32 cellular contexts compared by ENCODE assay signal in the genomic region with DNA sequence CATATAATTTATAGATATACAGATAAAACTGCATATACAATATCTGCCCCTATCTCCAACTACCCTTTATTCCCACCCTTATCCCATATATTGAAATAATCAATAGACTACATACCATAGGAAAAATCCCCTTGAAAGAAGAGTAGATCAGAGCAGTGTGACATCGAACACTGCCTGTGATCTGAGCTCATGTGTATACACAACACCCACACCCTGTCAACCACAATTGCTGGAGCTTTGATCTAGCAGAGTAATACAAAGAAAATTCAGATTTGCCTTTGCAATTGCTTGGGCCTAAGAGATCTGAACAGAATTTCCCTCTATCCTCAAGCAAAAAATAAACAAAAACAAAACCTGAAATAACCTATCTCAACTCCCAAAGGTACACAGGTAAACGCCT.
"Had no signal": no experiment of that assay in that cellular context is flagged by ENCODE, and none has a peak within 500 bp of the region (broad histone marks: within the 10 kb centered on the region; RNA-seq: fewer than 3 reads in every experiment).

No MANE protein-coding gene starts in this region.

- H3K4me3 ChIP-seq: ascending aorta, body of pancreas, breast epithelium, SJCRH30, SK-N-MC had no signal

- ATAC-seq: activated CD8-positive, alpha-beta memory T cell treated with anti-CD3 and anti-CD28 coated beads, Interleukin-2, amount 10 ng/mL, durations not matched to agents 7 days and 5 days; body of pancreas; Panc1 had no signal

- DNase-seq: activated B cell treated with CpG ODN at 0.5 μM for 24 hours; activated CD4-positive, alpha-beta memory T cell treated with anti-CD3 and anti-CD28 coated beads, Interleukin-2, amount 10 ng/mL, durations not matched to agents 7 days and 5 days; activated CD4-positive, alpha-beta T cell treated with anti-CD3 and anti-CD28 coated beads for 48 hours; activated CD4-positive, CD25-positive, alpha-beta regulatory T cell treated with anti-CD3 and anti-CD28 coated beads, Interleukin-2, amount 50 U/mL, for 72 hours; activated CD8-positive, alpha-beta memory T cell treated with anti-CD3 and anti-CD28 coated beads for 24 hours; activated CD8-positive, alpha-beta memory T cell treated with anti-CD3 and anti-CD28 coated beads, Interleukin-2, amount 10 ng/mL, durations not matched to agents 7 days and 5 days; activated CD8-positive, alpha-beta memory T cell treated with anti-CD3 and anti-CD28 coated beads, Interleukin-2, amount 50 U/mL, for 48 hours; activated effector memory CD4-positive, alpha-beta T cell treated with anti-CD3 and anti-CD28 coated beads, Interleukin-2, amount 50 U/mL, for 16 hours; activated naive CD4-positive, alpha-beta T cell; activated naive CD4-positive, alpha-beta T cell treated with anti-CD3 and anti-CD28 coated beads, Interleukin-2, amount 50 U/mL, for 16 hours; activated naive CD8-positive, alpha-beta T cell treated with anti-CD3 and anti-CD28 coated beads for 36 hours; activated T-cell treated with anti-CD3 and anti-CD28 coated beads, Interleukin-2, amount 50 U/mL, for 48 hours; amygdala; body of pancreas; NCI-H1092 treated with DMSO at 0.1 percent for 48 hours; NCI-H1417; NCI-H146; NCI-H187; NCI-H2029 treated with DMSO at 0.1 percent for 48 hours; NCI-H2107; NCI-H2171; NCI-H446 treated with DMSO at 0.1 percent for 48 hours; NCI-H524 treated with DMSO at 0.1 percent for 48 hours; SHP77; SJCRH30; T-helper 2 cell; T-helper 9 cell had no signal

- H3K9me3 ChIP-seq: ascending aorta had no signal

- H3K4me1 ChIP-seq: ascending aorta, body of pancreas, breast epithelium, SJCRH30 had no signal

- H3K36me3 ChIP-seq: breast epithelium had no signal

- H3K27me3 ChIP-seq: ascending aorta, body of pancreas, breast epithelium, SJCRH30 had no signal

- H3K27ac ChIP-seq: ascending aorta, body of pancreas, breast epithelium, SJCRH30, SK-N-MC, VCaP had no signal
